Comparison of ENCODE assay signal across 17 cellular contexts in genomic region chr6:111381126-111381525, GRCh38.
"Had no signal": no experiment of that assay in that cellular context is flagged by ENCODE, and none has a peak within 500 bp of the region (broad histone marks: within the 10 kb centered on the region; RNA-seq: fewer than 3 reads in every experiment).

No MANE protein-coding gene starts in this region.

- H3K27me3 Mint-ChIP-seq: activated naive CD8-positive, alpha-beta T cell treated with anti-CD3 and anti-CD28 coated beads, Interleukin-2, amount 10 ng/mL, durations not matched to agents 7 days and 5 days; brain; memory B cell; naive B cell had no signal

- H3K4me3 ChIP-seq: colonic mucosa, heart right ventricle, mucosa of descending colon, stomach, vagina had no signal

- H3K4me3 Mint-ChIP-seq: activated naive CD8-positive, alpha-beta T cell treated with anti-CD3 and anti-CD28 coated beads, Interleukin-2, amount 10 ng/mL, durations not matched to agents 7 days and 5 days; brain; endodermal cell; immature natural killer cell; memory B cell; naive B cell; neural crest cell had no signal

- H3K4me1 Mint-ChIP-seq: brain, endodermal cell, immature natural killer cell, memory B cell, naive B cell, neural crest cell had no signal

- ATAC-seq: heart right ventricle, mucosa of descending colon had no signal

- DNase-seq: activated CD4-positive, alpha-beta T cell treated with anti-CD3 and anti-CD28 coated beads, Interleukin-2, amount 50 U/mL, for 48 hours; activated naive CD4-positive, alpha-beta T cell treated with Interleukin-2 at 50 U/mL for 16 hours; activated naive CD8-positive, alpha-beta T cell treated with anti-CD3 and anti-CD28 coated beads, Interleukin-2, amount 10 ng/mL, durations not matched to agents 7 days and 5 days; activated T-cell treated with anti-CD3 and anti-CD28 coated beads for 4 hours; colonic mucosa; endodermal cell; heart right ventricle; immature natural killer cell; mucosa of descending colon; naive B cell; stomach; trophoblast cell; WERI-Rb-1 had no signal

- H3K9me3 Mint-ChIP-seq: activated naive CD8-positive, alpha-beta T cell treated with anti-CD3 and anti-CD28 coated beads, Interleukin-2, amount 10 ng/mL, durations not matched to agents 7 days and 5 days; endodermal cell; immature natural killer cell; memory B cell had no signal

- H3K27ac Mint-ChIP-seq: activated naive CD8-positive, alpha-beta T cell treated with anti-CD3 and anti-CD28 coated beads, Interleukin-2, amount 10 ng/mL, durations not matched to agents 7 days and 5 days; brain; endodermal cell; immature natural killer cell; memory B cell had no signal
